ENCODE assay signal across 10 cellular contexts in genomic region chr5:149452007-149452664, GRCh38.
DNase-seq lines count a peak whose midpoint lies in the region; ATAC-seq and TF ChIP-seq lines count a peak whose summit lies in the region.
"Had no signal": no experiment of that assay in that cellular context is flagged by ENCODE, and none has a peak within 500 bp of the region (broad histone marks: within the 10 kb centered on the region; RNA-seq: fewer than 3 reads in every experiment).

No MANE protein-coding gene starts in this region.

- H3K4me1 Mint-ChIP-seq in neural progenitor cell = peaks cover 36% of the 10 kb centered on the region
- no peaks in the 10 kb centered on the region for H3K4me1 Mint-ChIP-seq in stimulated activated effector memory CD8-positive, alpha-beta T cell treated with anti-CD3 and anti-CD28 coated beads, Interleukin-12 subunit alpha, Interleukin-12 subunit beta, amount 100 ng/mL, for 72 hours
- H3K4me1 Mint-ChIP-seq: CD4-positive, CD25-positive, alpha-beta regulatory T cell had no signal

- TF ChIP-seq CTCF in fibroblast of lung (conservative IDR thresholded peaks at IDR 0.05 in 1 of 2, IDR thresholded peaks at IDR 0.05 in 1 of 2; ENCODE audit: low read depth in 1 of 2, low read length in 2 of 2) (peak in 1 of 2 donors; percentile 13), neural progenitor cell (IDR thresholded peaks at IDR 0.05) (no peak)

- H3K36me3 ChIP-seq in fibroblast of lung (ENCODE audit: control insufficient read depth, insufficient read depth, low read length) (no peaks in the 10 kb centered on the region), neural progenitor cell (no peaks in the 10 kb centered on the region)

- no peaks in the 10 kb centered on the region for H3K9me3 Mint-ChIP-seq in neural progenitor cell
- H3K9me3 Mint-ChIP-seq in stimulated activated effector memory CD8-positive, alpha-beta T cell treated with anti-CD3 and anti-CD28 coated beads, Interleukin-12 subunit alpha, Interleukin-12 subunit beta, amount 100 ng/mL, for 72 hours = no peaks in the 10 kb centered on the region
- H3K9me3 Mint-ChIP-seq: CD4-positive, CD25-positive, alpha-beta regulatory T cell had no signal

- H3K9me3 ChIP-seq in fibroblast of lung (ENCODE audit: control insufficient read depth, insufficient read depth, low read depth, low read length) (no peaks in the 10 kb centered on the region), neural progenitor cell (ENCODE audit: low read depth) (no peaks in the 10 kb centered on the region)

- H2AFZ ChIP-seq in fibroblast of lung (ENCODE audit: low read length) (peak overlapping the region; percentile 30), neural progenitor cell (replicated peaks) (peak overlapping the region; percentile 76)

- H3K27me3 ChIP-seq in fibroblast of lung (ENCODE audit: control insufficient read depth, insufficient read depth, low read length) (no peaks in the 10 kb centered on the region), neural progenitor cell (no peaks in the 10 kb centered on the region)

- no peak overlapping the region for H3K4me2 ChIP-seq in fibroblast of lung (ENCODE audit: extremely low read depth, insufficient read depth, low read length)
- no peak overlapping the region for H3K4me2 ChIP-seq in neural progenitor cell

- H3K4me3 ChIP-seq in fibroblast of lung (replicated peaks in 1 of 4; ENCODE audit: control extremely low read depth in 1 of 4, insufficient read depth in 1 of 4, low read depth in 3 of 4, low read length in 4 of 4) (no peak overlapping the region), neural progenitor cell (no peak overlapping the region)

- H3K4me3 Mint-ChIP-seq in neural progenitor cell = no peak overlapping the region
- H3K4me3 Mint-ChIP-seq in stimulated activated effector memory CD8-positive, alpha-beta T cell treated with anti-CD3 and anti-CD28 coated beads, Interleukin-12 subunit alpha, Interleukin-12 subunit beta, amount 100 ng/mL, for 72 hours = no peak overlapping the region
- H3K4me3 Mint-ChIP-seq: activated naive CD8-positive, alpha-beta T cell; CD4-positive, CD25-positive, alpha-beta regulatory T cell had no signal

- peaks cover 61% of the 10 kb centered on the region for H3K4me1 ChIP-seq in fibroblast of lung (ENCODE audit: control insufficient read depth, extremely low read depth, insufficient read depth, low read length)
- peaks cover 6% of the 10 kb centered on the region for H3K4me1 ChIP-seq in neural progenitor cell

- H3K79me2 ChIP-seq in fibroblast of lung (ENCODE audit: control insufficient read depth, insufficient read depth, low read length) (no peaks in the 10 kb centered on the region), neural progenitor cell (ENCODE audit: low read depth) (no peaks in the 10 kb centered on the region)

- H3K27ac Mint-ChIP-seq in neural progenitor cell = peak overlapping the region; percentile 90
- no peak overlapping the region for H3K27ac Mint-ChIP-seq in stimulated activated effector memory CD8-positive, alpha-beta T cell treated with anti-CD3 and anti-CD28 coated beads, Interleukin-12 subunit alpha, Interleukin-12 subunit beta, amount 100 ng/mL, for 72 hours
- H3K27ac Mint-ChIP-seq: activated naive CD8-positive, alpha-beta T cell had no signal

- no peaks in the 10 kb centered on the region for H3K36me3 Mint-ChIP-seq in neural progenitor cell
- no peaks in the 10 kb centered on the region for H3K36me3 Mint-ChIP-seq in stimulated activated effector memory CD8-positive, alpha-beta T cell treated with anti-CD3 and anti-CD28 coated beads, Interleukin-12 subunit alpha, Interleukin-12 subunit beta, amount 100 ng/mL, for 72 hours
- H3K36me3 Mint-ChIP-seq: activated naive CD8-positive, alpha-beta T cell; CD4-positive, CD25-positive, alpha-beta regulatory T cell had no signal

- H3K9ac ChIP-seq in fibroblast of lung (ENCODE audit: insufficient read depth, low read length) (peak overlapping the region; percentile 11), neural progenitor cell (no peak overlapping the region)

- H3F3A ChIP-seq in neural progenitor cell (ENCODE audit: low read depth) = peaks cover 12% of the 10 kb centered on the region

- peak; percentile 48 for DNase-seq in AG08395 (ENCODE audit: low spot score)
- DNase-seq in RPMI7951 (ENCODE audit: low read depth) = peak; percentile 40
- peak; percentile 56 to 71 for DNase-seq in fibroblast of lung (ENCODE audit: low read depth in 2 of 2)
- peak; percentile 57 for DNase-seq in neural progenitor cell (ENCODE audit: low spot score)
- no peak for DNase-seq in COLO668 (lab: John Stamatoyannopoulos, UW; ENCODE audit: unreplicated experiment)
- DNase-seq in DMS79 treated with DMSO at 0.1 percent for 48 hours (lab: John Stamatoyannopoulos, UW) = no peak
- no peak for DNase-seq in stimulated activated effector memory CD8-positive, alpha-beta T cell treated with anti-CD3 and anti-CD28 coated beads, Interleukin-12 subunit alpha, Interleukin-12 subunit beta, amount 100 ng/mL, for 72 hours (ENCODE audit: low spot score in 2 of 2)
- DNase-seq: CD4-positive, CD25-positive, alpha-beta regulatory T cell had no signal

- peak overlapping the region; percentile 92 for H3K27ac ChIP-seq in fibroblast of lung (ENCODE audit: insufficient read depth, low read length)
- peak overlapping the region; percentile 71 for H3K27ac ChIP-seq in neural progenitor cell

- no peaks in the 10 kb centered on the region for H4K20me1 ChIP-seq in fibroblast of lung (ENCODE audit: control insufficient read depth, extremely low read depth, insufficient read depth, low read length)
- no peaks in the 10 kb centered on the region for H4K20me1 ChIP-seq in neural progenitor cell (ENCODE audit: low read depth)

- no peak for ATAC-seq in HG02885 (IDR thresholded peaks at IDR 0.05; ENCODE audit: poor library complexity, unreplicated experiment)
- no peak for ATAC-seq in stimulated activated effector memory CD8-positive, alpha-beta T cell treated with anti-CD3 and anti-CD28 coated beads, Interleukin-12 subunit alpha, Interleukin-12 subunit beta, amount 100 ng/mL, for 72 hours

- H3K27me3 Mint-ChIP-seq in neural progenitor cell (ENCODE audit: insufficient read depth, low read depth) = peaks cover 2% of the 10 kb centered on the region
- H3K27me3 Mint-ChIP-seq: activated naive CD8-positive, alpha-beta T cell; CD4-positive, CD25-positive, alpha-beta regulatory T cell had no signal

Comparison
In these comparisons a context has a peak if more than half of its experiments do, and no peak if none do; other contexts are left out.
1. DNase-seq: peak in AG08395 (single experiment), RPMI7951 (single experiment), fibroblast of lung (2 of 2) and neural progenitor cell (single experiment); none in COLO668 (single experiment), DMS79 treated with DMSO at 0.1 percent for 48 hours (single experiment) and stimulated activated effector memory CD8-positive, alpha-beta T cell treated with anti-CD3 and anti-CD28 coated beads, Interleukin-12 subunit alpha, Interleukin-12 subunit beta, amount 100 ng/mL, for 72 hours (0 of 2).